8 cellular contexts compared by ENCODE assay signal in the genomic region with DNA sequence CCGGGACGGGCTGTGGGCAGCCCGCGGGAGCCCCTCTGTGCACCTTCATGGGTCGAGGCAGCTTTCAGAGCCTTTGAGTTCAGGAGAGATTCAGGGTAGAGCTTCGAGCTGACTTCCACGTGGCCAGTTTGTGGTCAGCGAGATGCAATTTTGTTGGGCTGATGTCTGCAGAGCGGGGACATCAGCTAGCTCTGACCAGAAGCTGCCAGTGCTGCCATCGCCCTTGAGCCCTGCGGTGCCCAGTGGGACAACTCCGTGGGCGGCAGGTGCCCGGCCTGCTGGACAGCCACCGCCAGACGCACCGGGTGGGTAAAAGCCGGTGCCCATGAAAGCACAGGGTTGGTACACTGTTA. TPM values are rescaled to one million over a fixed set of nuclear protein-coding genes. Genes with fewer than 3 reads are reported as not detected.
A peak's percentile ranks its signal among the peaks of the same experiment; 100 is the strongest.
DNase-seq lines count a peak whose midpoint lies in the region; ATAC-seq and TF ChIP-seq lines count a peak whose summit lies in the region.

No MANE protein-coding gene starts in this region.

- H3K4me1 ChIP-seq in HEK293 (ENCODE audit: control insufficient read depth, insufficient read depth, low read length): no peaks in the 10 kb centered on the region
- peaks cover 0 to 45% (median 15%) of the 10 kb centered on the region in 3 donors for H3K4me1 ChIP-seq in gastroesophageal sphincter
- H3K4me1 ChIP-seq in rectal smooth muscle tissue (ENCODE audit: control insufficient read depth, insufficient read depth, low read length): peaks cover 6% of the 10 kb centered on the region

- TF ChIP-seq EP300 in gastroesophageal sphincter (IDR thresholded peaks at IDR 0.05): no peak

- H3K9me3 ChIP-seq in HEK293 (ENCODE audit: control insufficient read depth, insufficient read depth, low read depth, low read length) (no peaks in the 10 kb centered on the region), WERI-Rb-1 (ENCODE audit: severe bottlenecking) (no peaks in the 10 kb centered on the region), gastroesophageal sphincter (no peaks in the 10 kb centered on the region)

- CTCF ChIA-PET in HEK293 (lab: Yijun Ruan, JAX): interaction anchor here (0.5 to 1.4 kb wide), 5 partner anchors 10 to 146 kb away, joined by 3 to 6 read pairs (median 4); no protein-coding TSS in a partner anchor

- peak overlapping the region; percentile 74; the same call in 1 of the 2 replicates for H3K27ac ChIP-seq in HEK293 (ENCODE audit: extremely low read depth, low read depth, low read length)
- peak overlapping the region; percentile 77 for H3K27ac ChIP-seq in WERI-Rb-1
- peak overlapping the region; percentile 51 to 95 (median 86) for H3K27ac ChIP-seq in gastroesophageal sphincter
- H3K27ac ChIP-seq in rectal smooth muscle tissue (ENCODE audit: low read depth, low read length): no peak overlapping the region

- TF ChIP-seq POLR2A in gastroesophageal sphincter (IDR thresholded peaks at IDR 0.05): no peak

- H3K9ac ChIP-seq in rectal smooth muscle tissue (ENCODE audit: low read length): peak overlapping the region; percentile 12

- in situ Hi-C loops in G401 (cut with HindIII; ENCODE audit: low sequenced_read_pairs): no loop called here

- no peak for ATAC-seq in gastroesophageal sphincter

- WGBS in gastroesophageal sphincter (ENCODE audit: low coverage in 1 of 2), 2 donors: no CpG with 5 or more reads among the region's 18 CpGs

- DNase-seq in GM06990 (ENCODE audit: extremely low read depth, insufficient read length): no peak
- no peak for DNase-seq in WERI-Rb-1
- DNase-seq in G401 (ENCODE audit: low spot score): no peak
- DNase-seq in ecto neural progenitor cell (ENCODE audit: low spot score): no peak
- no peak for DNase-seq in NCI-H510A treated with DMSO at 0.1 percent for 48 hours (lab: John Stamatoyannopoulos, UW)

- no peak for TF ChIP-seq CTCF in GM06990 (IDR thresholded peaks at IDR 0.05; ENCODE audit: insufficient read depth, low read length, poor library complexity, severe bottlenecking)
- TF ChIP-seq CTCF in HEK293 (tag by site-specific recombination; IDR thresholded peaks at IDR 0.05): no peak
- no peak for TF ChIP-seq CTCF in WERI-Rb-1 (IDR thresholded peaks at IDR 0.05; ENCODE audit: low read depth, low read length)
- TF ChIP-seq CTCF in gastroesophageal sphincter (IDR thresholded peaks at IDR 0.05): no peak

- H3K4me3 ChIP-seq in GM06990 (replicated peaks; ENCODE audit: low read depth, low read length): peak overlapping the region; percentile 73
- peak overlapping the region; percentile 97 for H3K4me3 ChIP-seq in HEK293 (ENCODE audit: low read depth, low read length)
- peak overlapping the region; percentile 82 for H3K4me3 ChIP-seq in WERI-Rb-1 (ENCODE audit: low read depth, low read length)
- peak overlapping the region; percentile 65 to 99 for H3K4me3 ChIP-seq in gastroesophageal sphincter
- peak overlapping the region; percentile 86 for H3K4me3 ChIP-seq in rectal smooth muscle tissue (ENCODE audit: low read length)

- no peaks in the 10 kb centered on the region; the same call in none of the 2 replicates for H3K36me3 ChIP-seq in GM06990 (ENCODE audit: control insufficient read depth, insufficient read depth, low read length)
- H3K36me3 ChIP-seq in HEK293 (ENCODE audit: control insufficient read depth in 2 of 2, insufficient read depth in 1 of 2, low read length in 2 of 2): peaks cover 0 to 14% of the 10 kb centered on the region in 2 experiments; a peak in 2 of 3 replicates
- H3K36me3 ChIP-seq in WERI-Rb-1: peaks cover 7% of the 10 kb centered on the region
- peaks cover 0 to 9% of the 10 kb centered on the region in 2 donors for H3K36me3 ChIP-seq in gastroesophageal sphincter
- H3K36me3 ChIP-seq in rectal smooth muscle tissue (ENCODE audit: control insufficient read depth, insufficient read depth, low read length): no peaks in the 10 kb centered on the region

- POLR2A ChIA-PET in HEK293 (lab: Yijun Ruan, JAX): interaction anchor here (0.5 to 1.9 kb wide), 10 partner anchors 16 to 172 kb away, joined by 3 to 12 read pairs (median 4); a partner anchor contains a TSS

- H3K27me3 ChIP-seq in GM06990 (replicated peaks; ENCODE audit: control insufficient read depth, insufficient read depth, low read length): no peaks in the 10 kb centered on the region
- H3K27me3 ChIP-seq in WERI-Rb-1 (ENCODE audit: insufficient read depth, low read depth, severe bottlenecking): no peaks in the 10 kb centered on the region
- no peaks in the 10 kb centered on the region for H3K27me3 ChIP-seq in gastroesophageal sphincter
- H3K27me3 ChIP-seq in rectal smooth muscle tissue (ENCODE audit: control insufficient read depth, insufficient read depth, low read length): no peaks in the 10 kb centered on the region

TF ChIP-seq in HEK293, 187 proteins besides CTCF, POLR2A, EP300 and RAD21 (continues in another document):
- TF ChIP-seq, protein P1, sequence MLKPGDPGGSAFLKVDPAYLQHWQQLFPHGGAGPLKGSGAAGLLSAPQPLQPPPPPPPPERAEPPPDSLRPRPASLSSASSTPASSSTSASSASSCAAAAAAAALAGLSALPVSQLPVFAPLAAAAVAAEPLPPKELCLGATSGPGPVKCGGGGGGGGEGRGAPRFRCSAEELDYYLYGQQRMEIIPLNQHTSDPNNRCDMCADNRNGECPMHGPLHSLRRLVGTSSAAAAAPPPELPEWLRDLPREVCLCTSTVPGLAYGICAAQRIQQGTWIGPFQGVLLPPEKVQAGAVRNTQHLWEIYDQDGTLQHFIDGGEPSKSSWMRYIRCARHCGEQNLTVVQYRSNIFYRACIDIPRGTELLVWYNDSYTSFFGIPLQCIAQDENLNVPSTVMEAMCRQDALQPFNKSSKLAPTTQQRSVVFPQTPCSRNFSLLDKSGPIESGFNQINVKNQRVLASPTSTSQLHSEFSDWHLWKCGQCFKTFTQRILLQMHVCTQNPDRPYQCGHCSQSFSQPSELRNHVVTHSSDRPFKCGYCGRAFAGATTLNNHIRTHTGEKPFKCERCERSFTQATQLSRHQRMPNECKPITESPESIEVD (tag by site-specific recombination; IDR thresholded peaks at IDR 0.05): no peak
- TF ChIP-seq ZNF530 (tag by site-specific recombination; IDR thresholded peaks at IDR 0.05; ENCODE audit: low read depth): no peak
- TF ChIP-seq ZNF433 (tag by site-specific recombination; IDR thresholded peaks at IDR 0.05; ENCODE audit: low read depth): no peak
- TF ChIP-seq, protein P2, sequence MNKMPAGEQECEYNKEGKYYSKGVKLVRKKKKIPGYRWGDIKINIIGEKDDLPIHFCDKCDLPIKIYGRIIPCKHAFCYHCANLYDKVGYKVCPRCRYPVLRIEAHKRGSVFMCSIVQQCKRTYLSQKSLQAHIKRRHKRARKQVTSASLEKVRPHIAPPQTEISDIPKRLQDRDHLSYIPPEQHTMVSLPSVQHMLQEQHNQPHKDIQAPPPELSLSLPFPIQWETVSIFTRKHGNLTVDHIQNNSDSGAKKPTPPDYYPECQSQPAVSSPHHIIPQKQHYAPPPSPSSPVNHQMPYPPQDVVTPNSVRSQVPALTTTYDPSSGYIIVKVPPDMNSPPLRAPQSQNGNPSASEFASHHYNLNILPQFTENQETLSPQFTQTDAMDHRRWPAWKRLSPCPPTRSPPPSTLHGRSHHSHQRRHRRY (tag by site-specific recombination; IDR thresholded peaks at IDR 0.05): no peak
- TF ChIP-seq ZNF350 (tag by site-specific recombination; IDR thresholded peaks at IDR 0.05): no peak
- TF ChIP-seq ZIC2 (tag by site-specific recombination; IDR thresholded peaks at IDR 0.05): peak; percentile 64
- TF ChIP-seq, protein P3, sequence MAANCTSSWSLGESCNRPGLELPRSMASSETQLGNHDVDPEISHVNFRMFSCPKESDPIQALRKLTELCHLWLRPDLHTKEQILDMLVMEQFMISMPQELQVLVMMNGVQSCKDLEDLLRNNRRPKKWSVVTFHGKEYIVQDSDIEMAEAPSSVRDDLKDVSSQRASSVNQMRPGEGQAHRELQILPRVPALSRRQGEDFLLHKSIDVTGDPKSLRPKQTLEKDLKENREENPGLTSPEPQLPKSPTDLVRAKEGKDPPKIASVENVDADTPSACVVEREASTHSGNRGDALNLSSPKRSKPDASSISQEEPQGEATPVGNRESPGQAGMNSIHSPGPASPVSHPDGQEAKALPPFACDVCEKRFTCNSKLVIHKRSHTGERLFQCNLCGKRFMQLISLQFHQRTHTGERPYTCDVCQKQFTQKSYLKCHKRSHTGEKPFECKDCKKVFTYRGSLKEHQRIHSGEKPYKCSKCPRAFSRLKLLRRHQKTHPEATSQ (tag by site-specific recombination; IDR thresholded peaks at IDR 0.05): no peak
- TF ChIP-seq ZBTB8A (tag by site-specific recombination; IDR thresholded peaks at IDR 0.05): peak; percentile 50; the same call in 1 of the 2 replicates
- TF ChIP-seq, protein P4, sequence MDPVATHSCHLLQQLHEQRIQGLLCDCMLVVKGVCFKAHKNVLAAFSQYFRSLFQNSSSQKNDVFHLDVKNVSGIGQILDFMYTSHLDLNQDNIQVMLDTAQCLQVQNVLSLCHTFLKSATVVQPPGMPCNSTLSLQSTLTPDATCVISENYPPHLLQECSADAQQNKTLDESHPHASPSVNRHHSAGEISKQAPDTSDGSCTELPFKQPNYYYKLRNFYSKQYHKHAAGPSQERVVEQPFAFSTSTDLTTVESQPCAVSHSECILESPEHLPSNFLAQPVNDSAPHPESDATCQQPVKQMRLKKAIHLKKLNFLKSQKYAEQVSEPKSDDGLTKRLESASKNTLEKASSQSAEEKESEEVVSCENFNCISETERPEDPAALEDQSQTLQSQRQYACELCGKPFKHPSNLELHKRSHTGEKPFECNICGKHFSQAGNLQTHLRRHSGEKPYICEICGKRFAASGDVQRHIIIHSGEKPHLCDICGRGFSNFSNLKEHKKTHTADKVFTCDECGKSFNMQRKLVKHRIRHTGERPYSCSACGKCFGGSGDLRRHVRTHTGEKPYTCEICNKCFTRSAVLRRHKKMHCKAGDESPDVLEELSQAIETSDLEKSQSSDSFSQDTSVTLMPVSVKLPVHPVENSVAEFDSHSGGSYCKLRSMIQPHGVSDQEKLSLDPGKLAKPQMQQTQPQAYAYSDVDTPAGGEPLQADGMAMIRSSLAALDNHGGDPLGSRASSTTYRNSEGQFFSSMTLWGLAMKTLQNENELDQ (tag by site-specific recombination; IDR thresholded peaks at IDR 0.05; ENCODE audit: low read depth): no peak
- no peak for TF ChIP-seq ZNF202 (tag by site-specific recombination; IDR thresholded peaks at IDR 0.05; ENCODE audit: borderline replicate concordance)

RNA-seq across cellular contexts. Expression of a gene that starts 0.7 kb away (rescaled TPM):
- total RNA-seq in gastroesophageal sphincter: 100 to 1,000 TPM; 161 to 201 (median 185) TPM
- total RNA-seq in G401 (2014; rRNA removed; shearing (Covaris generic)): 201 and 229 TPM in 2 replicates

RNA-seq across cellular contexts. Expression of a gene that starts 29.3 kb away (rescaled TPM):
- total RNA-seq in gastroesophageal sphincter: 10 to 100 TPM; 28.9 to 33.8 (median 31.2) TPM
- 56.6 and 63.4 TPM in 2 replicates for total RNA-seq in G401 (2014; rRNA removed; shearing (Covaris generic))

RNA-seq across cellular contexts. Expression of a gene that starts 41.9 kb away (rescaled TPM):
- 1 to 10 TPM in 1 of 4 donors, under 1 TPM in 3; 0.17 to 2.9 (median 0.58) TPM for total RNA-seq in gastroesophageal sphincter
- total RNA-seq in G401 (2014; rRNA removed; shearing (Covaris generic)): 0.74 and 0.95 TPM in 2 replicates

RNA-seq across cellular contexts. Expression of a gene that starts 42.0 kb away (rescaled TPM):
- 10 to 100 TPM in 3 of 4 donors, 1 to 10 TPM in 1; 9.7 to 33.9 (median 24.0) TPM for total RNA-seq in gastroesophageal sphincter
- total RNA-seq in G401 (2014; rRNA removed; shearing (Covaris generic)): 18.2 and 27.9 TPM in 2 replicates

RNA-seq across cellular contexts. Expression of a gene that starts 50.1 kb away (rescaled TPM):
- 10 to 100 TPM in 1 of 4 donors, 1 to 10 TPM in 3; 5.2 to 14.5 (median 6.9) TPM for total RNA-seq in gastroesophageal sphincter
- total RNA-seq in G401 (2014; rRNA removed; shearing (Covaris generic)): 48.2 and 76.5 TPM in 2 replicates
